In genomic region chr19:3880471-3881271, GRCh38 we compare ENCODE assay signal across 11 cellular contexts. TPM values are rescaled to one million over a fixed set of nuclear protein-coding genes. Genes with fewer than 3 reads are reported as not detected.
DNase-seq lines count a peak whose midpoint lies in the region; ATAC-seq and TF ChIP-seq lines count a peak whose summit lies in the region.
"Had no signal": no experiment of that assay in that cellular context is flagged by ENCODE, and none has a peak within 500 bp of the region (broad histone marks: within the 10 kb centered on the region; RNA-seq: fewer than 3 reads in every experiment).

Gene ATCAY (plus strand): TSS chr19:3880685. CDS start chr19:3885768, 5,083 bp downstream.

- H3K4me3 Mint-ChIP-seq in T-cell (peak within 1 kb of the TSS in 2 of 3 donors; percentile 6 to 28), Calu3 (ENCODE audit: low read depth, unreplicated experiment) (no peak within 1 kb of the TSS)
- H3K4me3 Mint-ChIP-seq: activated CD4-positive, alpha-beta T cell treated with anti-CD3 and anti-CD28 coated beads, Interleukin-2, amount 10 ng/mL, durations not matched to agents 7 days and 5 days had no signal

- no TSS peak for BruUV-seq in Calu3 (replicated peaks; lab: Mats Ljungman, UMichigan)

- no peak for TF ChIP-seq CTCF in Calu3 (IDR thresholded peaks at IDR 0.05; ENCODE audit: unreplicated experiment)

- no peaks in the 10 kb centered on the region for H3K9me3 Mint-ChIP-seq in T-cell
- no peaks in the 10 kb centered on the region for H3K9me3 Mint-ChIP-seq in Calu3 (ENCODE audit: low read depth, unreplicated experiment)
- H3K9me3 Mint-ChIP-seq: activated CD4-positive, alpha-beta T cell treated with anti-CD3 and anti-CD28 coated beads, Interleukin-2, amount 10 ng/mL, durations not matched to agents 7 days and 5 days had no signal

- ATAC-seq in T-cell (replicated peaks in 1 of 4): no peak
- ATAC-seq in GM21717 (IDR thresholded peaks at IDR 0.05; ENCODE audit: unreplicated experiment): no peak

- peaks cover 36 to 68% of the 10 kb centered on the region in 2 donors for H3K27me3 Mint-ChIP-seq in T-cell
- peaks cover 24% of the 10 kb centered on the region for H3K27me3 Mint-ChIP-seq in Calu3 (ENCODE audit: unreplicated experiment)

- H3K4me1 Mint-ChIP-seq in T-cell (peaks cover 15% of the 10 kb centered on the region in 3 donors), Calu3 (ENCODE audit: low read depth, unreplicated experiment) (no peaks in the 10 kb centered on the region)

- H3K36me3 Mint-ChIP-seq in T-cell: no peaks in the 10 kb centered on the region
- H3K36me3 Mint-ChIP-seq in Calu3 (ENCODE audit: insufficient read depth, unreplicated experiment): no peaks in the 10 kb centered on the region

- intact Hi-C loops in Calu3 (cut with micrococcal nuclease; ENCODE audit: unreplicated experiment): no loop called here

- DNase-seq in D341Med (ENCODE audit: low spot score) (peak; percentile 89), NCI-H146 (lab: John Stamatoyannopoulos, UW) (peak; percentile 86), T-cell (no peak), left kidney (ENCODE audit: low read depth, low spot score) (peak; percentile 80), RPMI8226 (no peak), Calu3 (no peak), kidney tubule cell (ENCODE audit: low spot score) (no peak)
- DNase-seq: activated CD4-positive, alpha-beta T cell treated with anti-CD3 and anti-CD28 coated beads, Interleukin-2, amount 10 ng/mL, durations not matched to agents 7 days and 5 days; amniotic stem cell had no signal

- POLR2A ChIA-PET in T-cell (lab: Charles Lee): no interaction called here

- CTCF ChIA-PET in T-cell (lab: Charles Lee) (interaction anchor here in 1 of 2 donors (1.0 kb wide), 1 partner anchor 10 kb away, joined by 3 read pairs; no protein-coding TSS in a partner anchor), Calu3 (lab: Charles Lee) (interaction anchor here (0.6 to 1.2 kb wide), 3 partner anchors 15 to 107 kb away, joined by 3 to 5 read pairs (median 3); no protein-coding TSS in a partner anchor)

- no peak within 1 kb of the TSS for H3K27ac Mint-ChIP-seq in T-cell
- no peak within 1 kb of the TSS for H3K27ac Mint-ChIP-seq in Calu3 (ENCODE audit: unreplicated experiment)
- H3K27ac Mint-ChIP-seq: activated CD4-positive, alpha-beta T cell treated with anti-CD3 and anti-CD28 coated beads, Interleukin-2, amount 10 ng/mL, durations not matched to agents 7 days and 5 days had no signal

RNA-seq across cellular contexts. Expression of gene ATCAY, which starts in this region (rescaled TPM):
- under 1 TPM in 1 of 5 donors, not detected in 4; 0.03 TPM for total RNA-seq in T-cell
- not detected in 2 replicates for total RNA-seq in Calu3 (2022)
- total RNA-seq: activated CD4-positive, alpha-beta T cell treated with anti-CD3 and anti-CD28 coated beads, Interleukin-2, amount 10 ng/mL, durations not matched to agents 7 days and 5 days; HT1080 had no signal

Comparison
In these comparisons a context has a peak if more than half of its experiments do, and no peak if none do; other contexts are left out.
1. DNase-seq: peak in D341Med (single experiment), NCI-H146 (single experiment) and left kidney (single experiment); none in T-cell (0 of 34), RPMI8226 (single experiment), Calu3 (single experiment) and kidney tubule cell (single experiment).